ENCODE assay signal across 8 cellular contexts in genomic region chr4:153345011-153345981, GRCh38. TPM values are rescaled to one million over a fixed set of nuclear protein-coding genes. Genes with fewer than 3 reads are reported as not detected.
DNase-seq lines count a peak whose midpoint lies in the region; ATAC-seq and TF ChIP-seq lines count a peak whose summit lies in the region.

No MANE protein-coding gene starts in this region.

- peak overlapping the region; percentile 28 for H3K27ac ChIP-seq in psoas muscle

- intact Hi-C loops in head of caudate nucleus (cut with DNase I) = loop anchor here (2.0 to 10.0 kb wide), 3 partner anchors 130 to 410 kb away; no protein-coding TSS in a partner anchor
- intact Hi-C loops in psoas muscle (cut with DNase I) = loop anchor here (2.0 to 10.0 kb wide), 3 partner anchors 90 to 230 kb away; partner anchors contain the start of gene TMEM131L (in 1 of the 2)

- peak; percentile 54 for DNase-seq in Caki2 (ENCODE audit: low read depth)
- peak; percentile 74 for DNase-seq in HT1080 (ENCODE audit: low read depth)
- peak; percentile 66 for DNase-seq in RPMI7951 (ENCODE audit: low read depth)
- DNase-seq in activated gamma-delta T cell treated with anti-CD3 and anti-CD28 coated beads, Interleukin-2, amount 50 U/mL, for 16 hours (ENCODE audit: low read depth) = peak; percentile 5
- peak in 35 of 42 donors; percentile 19 to 69 (median 38) for DNase-seq in head of caudate nucleus
- peak; percentile 32 to 49 for DNase-seq in psoas muscle
- no peak for DNase-seq in GOT3 (lab: John Stamatoyannopoulos, UW)

- peak overlapping the region; percentile 85 for H3K4me3 ChIP-seq in psoas muscle

- no peaks in the 10 kb centered on the region for H3K9me3 ChIP-seq in psoas muscle

- in situ Hi-C loops in Caki2 (cut with HindIII; ENCODE audit: low pct_unique_long_range_greater_than_20kb, low sequenced_read_pairs) = no loop called here

- H3K36me3 ChIP-seq in psoas muscle (ENCODE audit: insufficient read depth in 1 of 2, low read depth in 1 of 2) = no peaks in the 10 kb centered on the region

- TF ChIP-seq CTCF in psoas muscle (IDR thresholded peaks at IDR 0.05) = no peak

- WGBS in psoas muscle, 3 donors = 2% methylated on average over 42 to 44 of the region's 44 CpGs

- H3K27me3 ChIP-seq in psoas muscle (ENCODE audit: insufficient read depth in 3 of 3, low read length in 2 of 3) = no peaks in the 10 kb centered on the region

- peaks cover 8% of the 10 kb centered on the region for H3K4me1 ChIP-seq in psoas muscle

- ATAC-seq in GM21367 (IDR thresholded peaks at IDR 0.05; ENCODE audit: unreplicated experiment) (peak; percentile 31), psoas muscle (peak; percentile 28 to 71 (median 62))

RNA-seq across cellular contexts. Expression of gene MND1, which starts 0.8 kb away (rescaled TPM):
- total RNA-seq in Caki2 (2014; rRNA removed; shearing (Covaris generic); ENCODE audit: low replicate concordance) = 11.2 and 16.9 TPM in 2 replicates
- total RNA-seq in HT1080 (2014; rRNA removed; shearing (Covaris generic)) = 18.8 and 20.0 TPM in 2 replicates
- 23.8 and 26.8 TPM in 2 replicates for polyA plus RNA-seq in HT1080 (2015; cell fraction: cytosol; rRNA removed)
- 8.9 and 12.0 TPM in 2 replicates for polyA plus RNA-seq in HT1080 (2015; cell fraction: nucleus; rRNA removed)
- total RNA-seq in RPMI7951 (2014; rRNA removed; shearing (Covaris generic)) = 27.2 and 36.0 TPM in 2 replicates
- 1 to 10 TPM in 1 of 4 donors, not detected in 3; 1.4 TPM for total RNA-seq in psoas muscle
- under 1 TPM; 0.12 to 0.48 (median 0.32) TPM for polyA plus RNA-seq in psoas muscle
